Comparison of ENCODE assay signal across 8 cellular contexts in the genomic region with DNA sequence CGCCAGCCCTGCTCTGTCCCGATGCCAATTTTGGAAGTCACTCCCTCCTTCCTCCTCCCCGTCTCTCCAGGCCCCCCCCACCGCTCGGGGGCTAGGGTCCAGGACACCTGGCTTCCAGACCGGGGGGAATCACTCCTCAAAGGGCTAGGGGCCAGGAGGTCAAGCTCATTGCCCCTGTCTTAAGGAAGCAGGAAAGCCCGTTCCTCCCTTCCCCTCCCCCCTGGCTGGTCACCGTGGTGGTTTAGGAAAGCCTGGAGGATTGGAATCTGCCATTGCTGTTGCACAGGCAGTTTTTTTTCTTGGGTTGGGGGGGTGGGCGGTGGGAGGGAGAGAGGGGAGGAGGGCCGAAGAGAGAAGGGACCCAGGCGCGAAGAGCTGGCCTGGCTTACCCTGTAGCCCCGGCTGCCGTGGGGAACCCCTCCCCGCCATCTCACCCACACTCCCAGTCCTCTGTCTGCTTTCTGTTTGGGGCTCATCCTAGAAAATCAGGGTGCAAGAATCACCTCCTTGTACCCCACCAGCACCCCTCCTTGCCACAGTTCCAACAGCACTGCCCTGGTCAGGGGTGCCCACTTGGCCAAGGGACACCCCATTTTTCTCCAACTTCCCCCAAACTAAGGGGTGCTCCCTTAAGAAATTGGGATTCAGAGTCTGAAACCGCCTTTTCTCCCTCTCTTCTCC. TPM values are rescaled to one million over a fixed set of nuclear protein-coding genes. Genes with fewer than 3 reads are reported as not detected.
DNase-seq lines count a peak whose midpoint lies in the region; ATAC-seq and TF ChIP-seq lines count a peak whose summit lies in the region.

No MANE protein-coding gene starts in this region.

- dilution Hi-C loops in mammary epithelial cell (cut with HindIII; ENCODE audit: low sequenced_read_pairs) = no loop called here

- H3K9me3 ChIP-seq in mammary epithelial cell (replicated peaks; ENCODE audit: insufficient read depth, low read length) = no peaks in the 10 kb centered on the region

- H4K20me1 ChIP-seq in mammary epithelial cell (ENCODE audit: insufficient read depth, low read length) = no peaks in the 10 kb centered on the region

- H3K27me3 ChIP-seq in mammary epithelial cell (ENCODE audit: insufficient read depth, low read length) = no peaks in the 10 kb centered on the region

- no peak for TF ChIP-seq CTCF in mammary epithelial cell (conservative IDR thresholded peaks at IDR 0.05 in 1 of 2, IDR thresholded peaks at IDR 0.05 in 1 of 2; ENCODE audit: extremely low read depth in 1 of 2, insufficient read depth in 1 of 2, low read depth in 1 of 2, low read length in 2 of 2)

- CTCF ChIA-PET in mammary epithelial cell (lab: Charles Lee; ENCODE audit: low non-redundant PET) = interaction anchor here (0.6 kb wide), 1 partner anchor 307 kb away, joined by 3 read pairs; a partner anchor contains a TSS

- intact Hi-C loops in mammary epithelial cell (cut with micrococcal nuclease) = loop anchor here (5.0 to 10.0 kb wide), 2 partner anchors 108 to 545 kb away; no protein-coding TSS in a partner anchor

- 24% methylated on average over 5 of the region's 16 CpGs for WGBS in mammary epithelial cell (ENCODE audit: low coverage, missing lambda C conversion rate)

- peak overlapping the region; percentile 96 for H2AFZ ChIP-seq in mammary epithelial cell (ENCODE audit: low read depth, low read length)

- TF ChIP-seq POLR2A in erythroblast (IDR thresholded peaks at IDR 0.05; ENCODE audit: low read length) = no peak

- peak; percentile 59 for DNase-seq in AG08395 (ENCODE audit: low spot score)
- peak; percentile 52 for DNase-seq in M059J (ENCODE audit: low read depth)
- no peak for DNase-seq in mammary epithelial cell
- peak; percentile 8 for DNase-seq in kidney glomerular epithelial cell (lab: John Stamatoyannopoulos, UW)
- no peak for DNase-seq in erythroblast (lab: John Stamatoyannopoulos, UW)

- H3K27ac ChIP-seq in mammary epithelial cell (ENCODE audit: insufficient read depth, low read depth, low read length) = no peak overlapping the region
- H3K27ac ChIP-seq in temporal lobe (ENCODE audit: low read depth, low read length) = peak overlapping the region; percentile 83

- H3K4me1 ChIP-seq in mammary epithelial cell (ENCODE audit: insufficient read depth, low read length) = peaks cover 14% of the 10 kb centered on the region

- peak overlapping the region; percentile 77 for H3K4me2 ChIP-seq in mammary epithelial cell (ENCODE audit: insufficient read depth, low read depth, low read length)

- H3K79me2 ChIP-seq in mammary epithelial cell (ENCODE audit: insufficient read depth, low read length) = no peaks in the 10 kb centered on the region

- in situ Hi-C loops in mammary epithelial cell (cut with MboI; ENCODE audit: low sequenced_read_pairs in 2 of 2) = loop anchor here (10.0 to 25.0 kb wide), 3 partner anchors 355 to 558 kb away; no protein-coding TSS in a partner anchor

- no peak overlapping the region for H3K9ac ChIP-seq in mammary epithelial cell (ENCODE audit: insufficient read depth, low read length)

- peak overlapping the region in 2 of 3 experiments; percentile 39 to 55 for H3K4me3 ChIP-seq in mammary epithelial cell (replicated peaks in 1 of 3; ENCODE audit: insufficient read depth in 1 of 3, low read depth in 2 of 3, low read length in 3 of 3)

- no peak for ATAC-seq in HG03159 (IDR thresholded peaks at IDR 0.05; ENCODE audit: unreplicated experiment)
- ATAC-seq in HG02981 (IDR thresholded peaks at IDR 0.05; ENCODE audit: unreplicated experiment) = no peak

- no TSS peak for BruUV-seq in mammary epithelial cell (replicated peaks; lab: Mats Ljungman, UMichigan)

- H3K36me3 ChIP-seq in mammary epithelial cell (ENCODE audit: insufficient read depth, low read length) = no peaks in the 10 kb centered on the region

RNA-seq across cellular contexts. Expression of a gene that starts 2.9 kb away (rescaled TPM):
- total RNA-seq in M059J (2014; rRNA removed; shearing (Covaris generic)) = not detected in 2 replicates
- total RNA-seq in mammary epithelial cell = not detected
- polyA plus RNA-seq in mammary epithelial cell = not detected
- not detected for polyA minus RNA-seq in mammary epithelial cell
- total RNA-seq in temporal lobe = 1.5 TPM

RNA-seq across cellular contexts. Expression of a gene that starts 7.6 kb away (rescaled TPM):
- total RNA-seq in M059J (2014; rRNA removed; shearing (Covaris generic)) = 262 and 391 TPM in 2 replicates
- total RNA-seq in mammary epithelial cell (100 to 1,000 TPM in 1 of 2 donors, 10 to 100 TPM in 1; 46.0 to 180 TPM), temporal lobe (26.3 TPM)
- polyA plus RNA-seq in mammary epithelial cell = 187 TPM
- polyA minus RNA-seq in mammary epithelial cell = 404 TPM

RNA-seq across cellular contexts. Expression of a gene that starts 15.8 kb away (rescaled TPM):
- 0.30 and 0.54 TPM in 2 replicates for total RNA-seq in M059J (2014; rRNA removed; shearing (Covaris generic))
- total RNA-seq in mammary epithelial cell (10 to 100 TPM in 1 of 2 donors, 1 to 10 TPM in 1; 2.7 to 11.9 TPM), temporal lobe (0.25 TPM)
- 10.1 TPM for polyA plus RNA-seq in mammary epithelial cell
- 12.4 TPM for polyA minus RNA-seq in mammary epithelial cell

RNA-seq across cellular contexts. Expression of a gene that starts 23.9 kb away (rescaled TPM):
- not detected in 2 replicates for total RNA-seq in M059J (2014; rRNA removed; shearing (Covaris generic))
- total RNA-seq in mammary epithelial cell = not detected
- polyA plus RNA-seq in mammary epithelial cell = not detected
- polyA minus RNA-seq in mammary epithelial cell = not detected
- total RNA-seq in temporal lobe = not detected

RNA-seq across cellular contexts. Expression of a gene that starts 24.1 kb away (rescaled TPM):
- not detected in 2 replicates for total RNA-seq in M059J (2014; rRNA removed; shearing (Covaris generic))
- not detected for total RNA-seq in mammary epithelial cell
- polyA plus RNA-seq in mammary epithelial cell = 0.53 TPM
- polyA minus RNA-seq in mammary epithelial cell = 3.7 TPM
- total RNA-seq in temporal lobe = under 0.01 TPM

Comparison
In these comparisons a context has a peak if more than half of its experiments do, and no peak if none do; other contexts are left out.
1. DNase-seq: peak in AG08395 (single experiment), M059J (single experiment) and kidney glomerular epithelial cell (single experiment); none in mammary epithelial cell (single experiment) and erythroblast (0 of 2).